In the genomic region with DNA sequence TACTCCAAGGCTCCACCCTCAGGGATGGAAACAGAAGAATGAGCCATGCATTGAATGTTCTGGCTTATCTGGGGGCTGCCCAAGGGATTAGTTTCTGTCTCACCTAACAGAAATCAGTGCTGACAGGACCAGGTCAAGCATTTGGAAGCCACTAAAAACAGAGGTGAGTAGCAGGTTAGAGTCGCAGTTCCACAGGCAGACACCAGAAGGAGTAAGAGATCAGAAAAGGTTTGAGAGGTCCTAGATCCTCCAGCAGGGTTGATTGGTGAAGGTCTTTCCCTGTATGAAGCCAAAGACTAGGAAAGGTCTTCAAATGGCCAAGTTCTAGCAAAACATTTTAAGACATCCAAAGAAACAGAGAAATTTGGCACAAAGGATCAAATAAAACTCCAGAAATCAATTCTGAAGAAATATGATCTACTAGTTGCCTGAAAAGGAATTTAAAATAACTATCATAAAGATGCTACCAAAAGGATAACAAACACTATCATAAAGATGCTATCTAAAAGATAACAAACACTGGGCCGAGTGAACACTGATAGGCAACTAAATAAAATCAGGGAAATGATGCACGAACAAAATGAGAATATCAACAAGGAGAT, we compare ENCODE assay signal across 8 cellular contexts. TPM values are rescaled to one million over a fixed set of nuclear protein-coding genes. Genes with fewer than 3 reads are reported as not detected.
DNase-seq lines count a peak whose midpoint lies in the region; ATAC-seq, FAIRE-seq and TF ChIP-seq lines count a peak whose summit lies in the region.

No MANE protein-coding gene starts in this region.

- intact Hi-C loops in head of caudate nucleus (cut with DNase I), result no loop called here

- TF ChIP-seq POLR2A in H54 (IDR thresholded peaks at IDR 0.05; ENCODE audit: low read depth, low read length), result no peak

- H3K27me3 ChIP-seq in smooth muscle cell (ENCODE audit: low read depth), result no peaks in the 10 kb centered on the region

- ATAC-seq in HG03196 (IDR thresholded peaks at IDR 0.05; ENCODE audit: unreplicated experiment), result no peak

- no peaks in the 10 kb centered on the region for H3K36me3 ChIP-seq in smooth muscle cell (ENCODE audit: low read depth)

- no peak overlapping the region for H2AFZ ChIP-seq in smooth muscle cell (ENCODE audit: low read depth)

- 44% methylated on average over 3 of the region's 3 CpGs for WGBS in smooth muscle cell (ENCODE audit: low lambda C conversion rate)

- H3K9ac ChIP-seq in smooth muscle cell (ENCODE audit: low read depth), result no peak overlapping the region

- no peaks in the 10 kb centered on the region for H3K9me3 ChIP-seq in smooth muscle cell (replicated peaks; ENCODE audit: low read depth)

- H3K27ac ChIP-seq in smooth muscle cell (ENCODE audit: low read depth), result no peak overlapping the region

- H3K4me2 ChIP-seq in smooth muscle cell, result no peak overlapping the region

- no peak overlapping the region for H3K4me3 ChIP-seq in foreskin fibroblast (ENCODE audit: low read depth in 1 of 2, low read length in 2 of 2)
- H3K4me3 ChIP-seq in smooth muscle cell, result no peak overlapping the region

- H4K20me1 ChIP-seq in smooth muscle cell (ENCODE audit: low read depth), result no peaks in the 10 kb centered on the region

- TF ChIP-seq CTCF in foreskin fibroblast (IDR thresholded peaks at IDR 0.05; ENCODE audit: low read depth, low read length) (peak; percentile 69), smooth muscle cell (IDR thresholded peaks at IDR 0.05; ENCODE audit: borderline replicate concordance, insufficient read depth, poor library complexity, severe bottlenecking) (peak; percentile 76)

- H3K4me1 ChIP-seq in smooth muscle cell (ENCODE audit: low read depth), result no peaks in the 10 kb centered on the region

- H3K79me2 ChIP-seq in smooth muscle cell (ENCODE audit: low read depth), result no peaks in the 10 kb centered on the region

- DNase-seq in CD1c-positive myeloid dendritic cell (ENCODE audit: extremely low spot score) (peak; percentile 54), H54 (ENCODE audit: insufficient read length, low spot score) (no peak), NCI-H524 (lab: John Stamatoyannopoulos, UW) (peak; percentile 84 to 93), foreskin fibroblast (peak; percentile 14 to 47), smooth muscle cell (lab: John Stamatoyannopoulos, UW; ENCODE audit: unreplicated experiment) (no peak), head of caudate nucleus (no peak)
- peak; percentile 50 for DNase-seq in activated CD8-positive, alpha-beta memory T cell treated with anti-CD3 and anti-CD28 coated beads, Interleukin-2, amount 50 U/mL, for 4 hours

- H3F3A ChIP-seq in smooth muscle cell (ENCODE audit: low read depth), result no peaks in the 10 kb centered on the region

- peak; percentile 84 for FAIRE-seq in H54 (lab: Jason Lieb, UNC)

RNA-seq across cellular contexts. Expression of a gene that starts 19.5 kb away (rescaled TPM):
- total RNA-seq in smooth muscle cell, result 2.7 and 4.4 TPM in 2 replicates
- 1.2 and 1.8 TPM in 2 replicates for polyA plus RNA-seq in smooth muscle cell

RNA-seq across cellular contexts. Expression of a gene that starts 21.8 kb away (rescaled TPM):
- 40.9 and 58.2 TPM in 2 replicates for total RNA-seq in smooth muscle cell
- 45.0 and 45.6 TPM in 2 replicates for polyA plus RNA-seq in smooth muscle cell

Comparison
In these comparisons a context has a peak if more than half of its experiments do, and no peak if none do; other contexts are left out.
1. DNase-seq: peak in CD1c-positive myeloid dendritic cell (single experiment), NCI-H524 (2 of 2), activated CD8-positive, alpha-beta memory T cell treated with anti-CD3 and anti-CD28 coated beads, Interleukin-2, amount 50 U/mL, for 4 hours (single experiment) and foreskin fibroblast (2 of 2); none in H54 (single experiment), smooth muscle cell (single experiment) and head of caudate nucleus (0 of 42).